1 cellular context compared by ENCODE assay signal in the genomic region with DNA sequence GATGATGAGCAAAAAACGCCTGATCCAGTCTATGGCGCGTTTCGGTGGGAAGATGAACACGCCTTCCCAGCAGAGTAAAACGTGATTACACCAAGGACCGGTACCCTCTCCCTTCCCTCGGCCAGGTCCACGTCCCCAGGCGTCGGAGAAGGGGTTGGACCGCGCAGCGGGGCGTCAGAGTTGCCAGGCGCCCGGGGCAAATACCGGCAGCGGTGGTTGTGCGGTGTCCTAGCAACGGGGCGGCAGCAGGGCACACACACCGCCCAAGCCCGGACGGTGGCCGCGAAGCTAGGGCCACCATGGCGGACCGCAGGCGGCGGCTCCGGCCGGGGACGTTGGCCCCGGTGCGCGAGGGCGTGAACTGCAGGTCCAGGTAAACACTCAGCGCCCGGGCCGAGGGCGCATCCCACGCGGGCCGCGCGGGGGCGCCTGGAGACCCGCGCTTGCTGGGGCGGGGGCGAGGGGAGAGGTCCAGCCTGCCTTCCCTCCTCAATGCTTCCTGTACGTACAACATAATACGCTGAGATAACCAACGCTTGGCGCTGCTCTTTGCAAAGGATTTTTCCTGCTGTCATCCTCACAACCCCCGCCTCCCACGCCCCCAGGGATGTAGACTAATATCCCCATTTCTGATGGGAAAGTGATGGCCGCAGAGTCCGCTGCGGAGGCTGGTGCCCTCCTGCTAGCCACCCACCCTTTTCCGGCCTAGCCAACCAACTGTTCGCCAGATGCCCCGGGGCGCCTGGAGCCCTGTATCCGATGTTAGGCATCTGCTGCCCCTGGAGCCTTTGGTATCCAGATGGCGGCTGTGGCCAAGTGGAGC.
TF ChIP-seq lines count a peak whose summit lies in the region.

A gene with protein sequence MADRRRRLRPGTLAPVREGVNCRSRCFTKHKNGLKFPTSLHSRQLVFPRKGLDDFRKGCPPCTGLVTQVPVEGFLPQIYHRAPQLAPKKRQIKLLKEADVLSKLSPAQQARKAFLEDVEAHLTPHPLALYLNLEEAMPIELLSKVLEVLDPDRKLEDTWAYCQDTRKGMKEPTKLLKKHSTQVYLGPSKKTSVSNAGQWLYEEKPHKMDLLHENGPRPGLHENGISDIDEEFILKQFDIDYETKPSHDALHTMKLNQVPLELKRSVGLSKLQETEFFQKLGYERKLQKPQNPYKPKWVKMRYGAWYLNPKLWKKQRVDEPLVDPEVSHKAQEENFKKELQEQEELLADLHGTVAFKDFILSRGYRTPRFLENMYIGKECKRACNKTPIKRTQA (plus strand): TSS at position 274 of the 823 bp plus-strand sequence. CDS start 26 bp downstream, at position 300.

TF ChIP-seq in neural cell, 6 proteins besides CTCF, POLR2A, EP300 and RAD21 (continued from another document):
- TF ChIP-seq, protein P1, sequence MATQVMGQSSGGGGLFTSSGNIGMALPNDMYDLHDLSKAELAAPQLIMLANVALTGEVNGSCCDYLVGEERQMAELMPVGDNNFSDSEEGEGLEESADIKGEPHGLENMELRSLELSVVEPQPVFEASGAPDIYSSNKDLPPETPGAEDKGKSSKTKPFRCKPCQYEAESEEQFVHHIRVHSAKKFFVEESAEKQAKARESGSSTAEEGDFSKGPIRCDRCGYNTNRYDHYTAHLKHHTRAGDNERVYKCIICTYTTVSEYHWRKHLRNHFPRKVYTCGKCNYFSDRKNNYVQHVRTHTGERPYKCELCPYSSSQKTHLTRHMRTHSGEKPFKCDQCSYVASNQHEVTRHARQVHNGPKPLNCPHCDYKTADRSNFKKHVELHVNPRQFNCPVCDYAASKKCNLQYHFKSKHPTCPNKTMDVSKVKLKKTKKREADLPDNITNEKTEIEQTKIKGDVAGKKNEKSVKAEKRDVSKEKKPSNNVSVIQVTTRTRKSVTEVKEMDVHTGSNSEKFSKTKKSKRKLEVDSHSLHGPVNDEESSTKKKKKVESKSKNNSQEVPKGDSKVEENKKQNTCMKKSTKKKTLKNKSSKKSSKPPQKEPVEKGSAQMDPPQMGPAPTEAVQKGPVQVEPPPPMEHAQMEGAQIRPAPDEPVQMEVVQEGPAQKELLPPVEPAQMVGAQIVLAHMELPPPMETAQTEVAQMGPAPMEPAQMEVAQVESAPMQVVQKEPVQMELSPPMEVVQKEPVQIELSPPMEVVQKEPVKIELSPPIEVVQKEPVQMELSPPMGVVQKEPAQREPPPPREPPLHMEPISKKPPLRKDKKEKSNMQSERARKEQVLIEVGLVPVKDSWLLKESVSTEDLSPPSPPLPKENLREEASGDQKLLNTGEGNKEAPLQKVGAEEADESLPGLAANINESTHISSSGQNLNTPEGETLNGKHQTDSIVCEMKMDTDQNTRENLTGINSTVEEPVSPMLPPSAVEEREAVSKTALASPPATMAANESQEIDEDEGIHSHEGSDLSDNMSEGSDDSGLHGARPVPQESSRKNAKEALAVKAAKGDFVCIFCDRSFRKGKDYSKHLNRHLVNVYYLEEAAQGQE (IDR thresholded peaks at IDR 0.05; ENCODE audit: borderline replicate concordance) = peak; percentile 20
- peak; percentile 53 for TF ChIP-seq POLR2AphosphoS5 (IDR thresholded peaks at IDR 0.05)
- peak; percentile 51 for TF ChIP-seq MXI1 (conservative IDR thresholded peaks at IDR 0.05; ENCODE audit: poor library complexity, severe bottlenecking)
- TF ChIP-seq TAF1 (IDR thresholded peaks at IDR 0.05; ENCODE audit: low read depth) = no peak
